ENCODE assay signal across 12 cellular contexts in genomic region chr16:10978846-10979446, GRCh38. TPM values are rescaled to one million over a fixed set of nuclear protein-coding genes. Genes with fewer than 3 reads are reported as not detected.
A peak's percentile ranks its signal among the peaks of the same experiment; 100 is the strongest.
DNase-seq lines count a peak whose midpoint lies in the region; ATAC-seq and TF ChIP-seq lines count a peak whose summit lies in the region.
"Had no signal": no experiment of that assay in that cellular context is flagged by ENCODE, and none has a peak within 500 bp of the region (broad histone marks: within the 10 kb centered on the region; RNA-seq: fewer than 3 reads in every experiment).

No MANE protein-coding gene starts in this region.

- no peak for TF ChIP-seq POLR2A in esophagus muscularis mucosa (IDR thresholded peaks at IDR 0.05; ENCODE audit: low read depth)
- TF ChIP-seq POLR2A in uterus (IDR thresholded peaks at IDR 0.05), result no peak

- no peak for ATAC-seq in heart right ventricle
- ATAC-seq in GM21619 (IDR thresholded peaks at IDR 0.05; ENCODE audit: unreplicated experiment), result no peak
- no peak for ATAC-seq in HG02623 (IDR thresholded peaks at IDR 0.05; ENCODE audit: unreplicated experiment)

- 95 to 97% methylated on average over 14 of the region's 14 CpGs for WGBS in heart right ventricle, 2 donors
- WGBS in esophagus muscularis mucosa, result 95% methylated on average over 14 of the region's 14 CpGs

- H3K36me3 ChIP-seq in left ventricle myocardium inferior, result peaks cover 74% of the 10 kb centered on the region
- H3K36me3 ChIP-seq in heart right ventricle, result peaks cover 0 to 92% (median 20%) of the 10 kb centered on the region in 9 donors
- H3K36me3 ChIP-seq in esophagus muscularis mucosa, result peaks cover 10 to 81% (median 48%) of the 10 kb centered on the region in 4 donors
- H3K36me3 ChIP-seq in uterus, result no peaks in the 10 kb centered on the region

- H3K9me3 ChIP-seq in left ventricle myocardium inferior (replicated peaks), result no peaks in the 10 kb centered on the region
- no peaks in the 10 kb centered on the region for H3K9me3 ChIP-seq in heart right ventricle
- H3K9me3 ChIP-seq in esophagus muscularis mucosa, result no peaks in the 10 kb centered on the region
- no peaks in the 10 kb centered on the region for H3K9me3 ChIP-seq in uterus

- H3K27me3 ChIP-seq in left ventricle myocardium inferior (ENCODE audit: low read depth), result no peaks in the 10 kb centered on the region
- no peaks in the 10 kb centered on the region for H3K27me3 ChIP-seq in heart right ventricle
- H3K27me3 ChIP-seq in esophagus muscularis mucosa, result no peaks in the 10 kb centered on the region
- no peaks in the 10 kb centered on the region for H3K27me3 ChIP-seq in uterus

- H3K27ac ChIP-seq in left ventricle myocardium inferior (replicated peaks) (peak overlapping the region; percentile 62), heart right ventricle (no peak overlapping the region), esophagus muscularis mucosa (replicated peaks in 1 of 4) (peak overlapping the region; percentile 78 to 84 (median 82)), uterus (peak overlapping the region; percentile 80 to 86)

- no peak for TF ChIP-seq EP300 in esophagus muscularis mucosa (IDR thresholded peaks at IDR 0.05)

- TF ChIP-seq CTCF in left ventricle myocardium inferior (IDR thresholded peaks at IDR 0.05; ENCODE audit: borderline replicate concordance) (no peak), heart right ventricle (IDR thresholded peaks at IDR 0.05) (no peak), esophagus muscularis mucosa (IDR thresholded peaks at IDR 0.05) (no peak), uterus (IDR thresholded peaks at IDR 0.05) (no peak)

- intact Hi-C loops in left ventricle myocardium inferior (cut with micrococcal nuclease), result loop anchor here (10.0 kb wide), 1 partner anchor 376 kb away; no protein-coding TSS in a partner anchor
- intact Hi-C loops in heart right ventricle (cut with DNase I), result loop anchor here in 3 of 10 donors (5.0 to 10.0 kb wide), 2 partner anchors 126 to 373 kb away; no protein-coding TSS in a partner anchor
- intact Hi-C loops in esophagus muscularis mucosa (cut with DNase I), result no loop called here
- intact Hi-C loops in uterus (cut with DNase I; ENCODE audit: low total_unique reads), result no loop called here

- DNase-seq in left ventricle myocardium inferior (no peak), heart right ventricle (no peak), esophagus muscularis mucosa (ENCODE audit: extremely low spot score) (no peak), pons (ENCODE audit: low spot score) (peak; percentile 45), uterus (no peak), AML-193 (lab: John Stamatoyannopoulos, UW) (no peak)
- DNase-seq: activated CD4-positive, CD25-positive, alpha-beta regulatory T cell; DMS79; NCI-H187 treated with DMSO at 0.1 percent for 48 hours; NCI-H774 had no signal

- H3K4me1 ChIP-seq in left ventricle myocardium inferior, result peaks cover 14% of the 10 kb centered on the region
- peaks cover 0 to 32% (median 11%) of the 10 kb centered on the region in 9 donors for H3K4me1 ChIP-seq in heart right ventricle
- peaks cover 6 to 39% (median 25%) of the 10 kb centered on the region in 4 donors for H3K4me1 ChIP-seq in esophagus muscularis mucosa
- peaks cover 0 to 4% of the 10 kb centered on the region in 2 donors for H3K4me1 ChIP-seq in uterus

- no peak overlapping the region for H3K4me3 ChIP-seq in left ventricle myocardium inferior
- no peak overlapping the region for H3K4me3 ChIP-seq in heart right ventricle
- H3K4me3 ChIP-seq in esophagus muscularis mucosa, result no peak overlapping the region
- H3K4me3 ChIP-seq in uterus, result no peak overlapping the region

RNA-seq across cellular contexts. Expression of gene CLEC16A, which starts 34.6 kb away (rescaled TPM):
- total RNA-seq in left ventricle myocardium inferior (24.6 TPM), heart right ventricle (10 to 100 TPM; 17.2 to 30.8 (median 23.2) TPM), esophagus muscularis mucosa (10 to 100 TPM; 22.3 to 34.7 (median 29.2) TPM), uterus (10 to 100 TPM in 3 of 4 donors, 1 to 10 TPM in 1; 7.6 to 65.6 (median 28.0) TPM)
- 10 to 100 TPM; 12.1 to 16.7 TPM for polyA plus RNA-seq in heart right ventricle

RNA-seq across cellular contexts. Expression of gene DEXI, which starts 36.7 kb away (rescaled TPM):
- total RNA-seq in left ventricle myocardium inferior (110 TPM), heart right ventricle (100 to 1,000 TPM in 4 of 10 donors, 10 to 100 TPM in 6; 68.8 to 109 (median 81.6) TPM), esophagus muscularis mucosa (100 to 1,000 TPM; 106 to 133 (median 125) TPM), uterus (10 to 100 TPM; 15.6 to 70.2 (median 42.6) TPM)
- polyA plus RNA-seq in heart right ventricle, result 100 to 1,000 TPM in 1 of 2 donors, 10 to 100 TPM in 1; 91.4 to 104 TPM

Comparison
In these comparisons a context has a peak if more than half of its experiments do, and no peak if none do; other contexts are left out.
1. H3K27ac ChIP-seq: peak in left ventricle myocardium inferior (single experiment), esophagus muscularis mucosa (4 of 4) and uterus (2 of 2); none in heart right ventricle (0 of 10).